30 cellular contexts compared by ENCODE assay signal in the genomic region with DNA sequence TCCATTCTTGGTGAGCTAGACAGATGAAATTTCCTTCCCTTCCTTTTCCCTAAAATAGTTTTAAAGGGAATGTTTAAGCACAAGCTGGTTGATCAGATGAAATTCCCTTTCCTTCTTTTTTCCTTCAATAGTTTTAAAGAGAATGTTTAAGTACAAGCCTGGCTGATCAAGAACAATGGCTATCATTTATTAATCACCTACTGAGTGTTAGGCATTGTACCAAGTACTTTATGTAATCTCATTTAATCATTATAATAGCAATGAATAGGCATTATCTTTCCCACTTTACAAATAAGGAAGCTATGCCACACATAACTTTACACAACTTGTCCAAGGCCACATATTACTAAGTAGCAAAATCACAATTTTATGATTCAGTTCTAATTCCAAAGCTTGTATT.
"Had no signal": no experiment of that assay in that cellular context is flagged by ENCODE, and none has a peak within 500 bp of the region (broad histone marks: within the 10 kb centered on the region; RNA-seq: fewer than 3 reads in every experiment).

No MANE protein-coding gene starts in this region.

- H3K27ac ChIP-seq: ascending aorta, SJCRH30, SK-N-MC had no signal

- ATAC-seq: activated CD4-positive, alpha-beta T cell treated with anti-CD3 and anti-CD28 coated beads for 36 hours; activated CD4-positive, CD25-positive, alpha-beta regulatory T cell treated with anti-CD3 and anti-CD28 coated beads, Interleukin-2, amount 50 U/mL, for 24 hours; activated CD8-positive, alpha-beta T cell treated with anti-CD3 and anti-CD28 coated beads, Interleukin-2, amount 10 ng/mL, durations not matched to agents 7 days and 5 days; Panc1; WTC11 had no signal

- H3K4me1 Mint-ChIP-seq: activated CD4-positive, alpha-beta T cell treated with anti-CD3 and anti-CD28 coated beads, Interleukin-2, amount 10 ng/mL, durations not matched to agents 7 days and 5 days; activated naive CD8-positive, alpha-beta T cell treated with anti-CD3 and anti-CD28 coated beads, Interleukin-2, amount 10 ng/mL, durations not matched to agents 7 days and 5 days; WTC11 had no signal

- H3K4me1 ChIP-seq: ascending aorta, SJCRH30 had no signal

- DNase-seq: activated CD4-positive, alpha-beta T cell treated with anti-CD3 and anti-CD28 coated beads for 36 hours; activated CD4-positive, alpha-beta T cell treated with anti-CD3 and anti-CD28 coated beads, Interleukin-2, amount 10 ng/mL, durations not matched to agents 7 days and 5 days; activated CD4-positive, alpha-beta T cell treated with anti-CD3 and anti-CD28 coated beads, Interleukin-2, amount 50 U/mL, for 48 hours; activated CD8-positive, alpha-beta T cell treated with anti-CD3 and anti-CD28 coated beads, Interleukin-2, amount 10 ng/mL, durations not matched to agents 7 days and 5 days; activated gamma-delta T cell; activated naive CD4-positive, alpha-beta T cell treated with Interleukin-2 at 50 U/mL for 16 hours; activated naive CD8-positive, alpha-beta T cell treated with anti-CD3 and anti-CD28 coated beads, Interleukin-2, amount 10 ng/mL, durations not matched to agents 7 days and 5 days; activated T-cell treated with anti-CD3 and anti-CD28 coated beads, Interleukin-2, amount 50 U/mL, for 24 hours; amygdala; caudate nucleus; Karpas-422; KBM-7; NCI-H1048; NCI-H1105 treated with DMSO at 0.1 percent for 48 hours; NCI-H1436; NCI-H1694 treated with DMSO at 0.1 percent for 48 hours; NCI-H2029; NCI-H345; NCI-H524 treated with DMSO at 0.1 percent for 48 hours; SHP77; SJCRH30 had no signal

- H3K27me3 Mint-ChIP-seq: activated CD4-positive, alpha-beta T cell treated with anti-CD3 and anti-CD28 coated beads for 36 hours; activated CD4-positive, alpha-beta T cell treated with anti-CD3 and anti-CD28 coated beads, Interleukin-2, amount 10 ng/mL, durations not matched to agents 7 days and 5 days; activated naive CD4-positive, alpha-beta T cell treated with anti-CD3 and anti-CD28 coated beads, Interleukin-2, amount 50 U/mL, for 24 hours; activated naive CD8-positive, alpha-beta T cell treated with anti-CD3 and anti-CD28 coated beads, Interleukin-2, amount 10 ng/mL, durations not matched to agents 7 days and 5 days; activated T-cell treated with anti-CD3 and anti-CD28 coated beads, Interleukin-2, amount 50 U/mL, for 24 hours had no signal

- H3K4me3 Mint-ChIP-seq: activated CD4-positive, alpha-beta T cell treated with anti-CD3 and anti-CD28 coated beads for 36 hours; activated CD4-positive, alpha-beta T cell treated with anti-CD3 and anti-CD28 coated beads, Interleukin-2, amount 10 ng/mL, durations not matched to agents 7 days and 5 days; activated CD8-positive, alpha-beta T cell treated with anti-CD3 and anti-CD28 coated beads, Interleukin-2, amount 10 ng/mL, durations not matched to agents 7 days and 5 days; activated naive CD4-positive, alpha-beta T cell treated with anti-CD3 and anti-CD28 coated beads, Interleukin-2, amount 50 U/mL, for 24 hours; activated naive CD8-positive, alpha-beta T cell treated with anti-CD3 and anti-CD28 coated beads, Interleukin-2, amount 10 ng/mL, durations not matched to agents 7 days and 5 days; activated T-cell treated with anti-CD3 and anti-CD28 coated beads, Interleukin-2, amount 50 U/mL, for 24 hours; T-helper 1 cell treated with Interleukin-12 subunit alpha and Interleukin-12 subunit beta and Interleukin-4 antibody, amounts not matched to agents 30 μg/mL and 1 μg/mL, for 36 hours; T-helper 2 cell treated with Interferon-gamma antibody and Interleukin-4, amounts not matched to agents 5 μg/mL and 100 μg/mL, for 36 hours; WTC11 had no signal

- H3K27me3 ChIP-seq: ascending aorta, SJCRH30 had no signal

- H3K9me3 ChIP-seq: ascending aorta, SJCRH30 had no signal

- H3K9me3 Mint-ChIP-seq: activated naive CD4-positive, alpha-beta T cell treated with anti-CD3 and anti-CD28 coated beads, Interleukin-2, amount 50 U/mL, for 24 hours; activated T-cell treated with anti-CD3 and anti-CD28 coated beads, Interleukin-2, amount 50 U/mL, for 24 hours; T-helper 1 cell treated with Interleukin-12 subunit alpha and Interleukin-12 subunit beta and Interleukin-4 antibody, amounts not matched to agents 30 μg/mL and 1 μg/mL, for 36 hours had no signal

- H3K4me3 ChIP-seq: ascending aorta, SJCRH30, SK-N-MC had no signal

- H3K36me3 ChIP-seq: ascending aorta, SJCRH30 had no signal

- H3K27ac Mint-ChIP-seq: activated CD4-positive, alpha-beta T cell treated with anti-CD3 and anti-CD28 coated beads for 36 hours; activated CD4-positive, alpha-beta T cell treated with anti-CD3 and anti-CD28 coated beads, Interleukin-2, amount 10 ng/mL, durations not matched to agents 7 days and 5 days; activated CD8-positive, alpha-beta T cell treated with anti-CD3 and anti-CD28 coated beads, Interleukin-2, amount 10 ng/mL, durations not matched to agents 7 days and 5 days; activated naive CD4-positive, alpha-beta T cell treated with anti-CD3 and anti-CD28 coated beads, Interleukin-2, amount 50 U/mL, for 24 hours; activated naive CD8-positive, alpha-beta T cell treated with anti-CD3 and anti-CD28 coated beads, Interleukin-2, amount 10 ng/mL, durations not matched to agents 7 days and 5 days; activated T-cell treated with anti-CD3 and anti-CD28 coated beads, Interleukin-2, amount 50 U/mL, for 24 hours; activated T-helper 2 cell treated with anti-CD3 and anti-CD28 coated beads, Interferon-gamma antibody, Interleukin-2, Interleukin-4, amounts not matched to agents 10 μg/mL and 5 μg/mL and 100 μg/mL, durations not matched to agents 14 hours and 24 hours and 36 hours; T-helper 1 cell treated with Interleukin-12 subunit alpha and Interleukin-12 subunit beta and Interleukin-4 antibody, amounts not matched to agents 30 μg/mL and 1 μg/mL, for 36 hours; T-helper 2 cell treated with Interferon-gamma antibody and Interleukin-4, amounts not matched to agents 5 μg/mL and 100 μg/mL, for 36 hours; WTC11 had no signal

- H3K36me3 Mint-ChIP-seq: WTC11 had no signal
